ENCODE assay signal across 8 cellular contexts in genomic region chr9:133135193-133135745, GRCh38. TPM values are rescaled to one million over a fixed set of nuclear protein-coding genes. Genes with fewer than 3 reads are reported as not detected.
DNase-seq lines count a peak whose midpoint lies in the region; ATAC-seq, FAIRE-seq and TF ChIP-seq lines count a peak whose summit lies in the region.

No MANE protein-coding gene starts in this region.

- peak; percentile 3 for ATAC-seq in Right ventricle myocardium inferior
- no peak for ATAC-seq in HG03432 (IDR thresholded peaks at IDR 0.05; ENCODE audit: unreplicated experiment)

- peak overlapping the region; percentile 3 to 27 for H3K4me3 ChIP-seq in CD4-positive, alpha-beta memory T cell (ENCODE audit: low read length in 2 of 2)
- no peak overlapping the region for H3K4me3 ChIP-seq in sigmoid colon

- intact Hi-C loops in CD4-positive, alpha-beta memory T cell (cut with micrococcal nuclease), result no loop called here
- intact Hi-C loops in Right ventricle myocardium inferior (cut with DNase I), result loop anchor here (2.0 kb wide), 1 partner anchor 16 kb away; no protein-coding TSS in a partner anchor
- intact Hi-C loops in sigmoid colon (cut with DNase I), result no loop called here

- FAIRE-seq in GM19239 (lab: Jason Lieb, UNC), result no peak

- H3K27me3 Mint-ChIP-seq in CD4-positive, alpha-beta memory T cell, result no peaks in the 10 kb centered on the region
- H3K27me3 Mint-ChIP-seq in activated naive CD4-positive, alpha-beta T cell treated with anti-CD3 and anti-CD28 coated beads, Interleukin-2, amount 50 U/mL, for 24 hours, result no peaks in the 10 kb centered on the region

- H3K9me3 ChIP-seq in CD4-positive, alpha-beta memory T cell (ENCODE audit: control insufficient read depth in 1 of 2, low read length in 2 of 2), result no peaks in the 10 kb centered on the region
- H3K9me3 ChIP-seq in sigmoid colon, result no peaks in the 10 kb centered on the region

- CTCF ChIA-PET in CD4-positive, alpha-beta memory T cell (lab: Charles Lee; ENCODE audit: partially characterized antibody), result interaction anchor here (2.2 to 13.5 kb wide), 2 partner anchors 11 to 105 kb away, joined by 5 to 282 read pairs; partner anchors contain the start of gene GTF3C5

- peak overlapping the region; percentile 100 for H3K27ac ChIP-seq in CD4-positive, alpha-beta memory T cell (ENCODE audit: low read depth, low read length)
- peak overlapping the region; percentile 86 to 88 (median 86) for H3K27ac ChIP-seq in sigmoid colon

- TF ChIP-seq POLR2A in sigmoid colon (IDR thresholded peaks at IDR 0.05), result no peak

- no peaks in the 10 kb centered on the region for H3K27me3 ChIP-seq in CD4-positive, alpha-beta memory T cell (ENCODE audit: insufficient read depth, low read length)
- no peaks in the 10 kb centered on the region for H3K27me3 ChIP-seq in sigmoid colon

- WGBS in sigmoid colon, 2 donors, result 7 to 46% methylated on average over 7 of the region's 7 CpGs

- H3K4me1 ChIP-seq in CD4-positive, alpha-beta memory T cell (ENCODE audit: insufficient read depth, low read length), result peaks cover 99% of the 10 kb centered on the region
- peaks cover 0 to 67% (median 58%) of the 10 kb centered on the region in 4 donors for H3K4me1 ChIP-seq in sigmoid colon

- peaks cover 0 to 3% (median 0%) of the 10 kb centered on the region in 8 donors for H3K9me3 Mint-ChIP-seq in CD4-positive, alpha-beta memory T cell
- H3K9me3 Mint-ChIP-seq in activated naive CD4-positive, alpha-beta T cell treated with anti-CD3 and anti-CD28 coated beads, Interleukin-2, amount 50 U/mL, for 24 hours, result no peaks in the 10 kb centered on the region

- peak in 3 of 5 donors; percentile 39 to 82 (median 44) for DNase-seq in CD4-positive, alpha-beta memory T cell
- DNase-seq in NCI-H69 (lab: John Stamatoyannopoulos, UW), result peak; percentile 84
- no peak for DNase-seq in Right ventricle myocardium inferior (ENCODE audit: missing footprints)
- DNase-seq in sigmoid colon, result peak; percentile 83
- DNase-seq in retina, result no peak
- DNase-seq in GM19239 (ENCODE audit: insufficient read length, low spot score), result no peak

- peaks cover 5 to 14% of the 10 kb centered on the region in 2 donors for H3K36me3 Mint-ChIP-seq in CD4-positive, alpha-beta memory T cell
- no peaks in the 10 kb centered on the region for H3K36me3 Mint-ChIP-seq in activated naive CD4-positive, alpha-beta T cell treated with anti-CD3 and anti-CD28 coated beads, Interleukin-2, amount 50 U/mL, for 24 hours

- H3K36me3 ChIP-seq in CD4-positive, alpha-beta memory T cell (ENCODE audit: insufficient read depth, low read length), result no peaks in the 10 kb centered on the region
- H3K36me3 ChIP-seq in sigmoid colon, result no peaks in the 10 kb centered on the region

- H3K4me1 Mint-ChIP-seq in CD4-positive, alpha-beta memory T cell, result peaks cover 42 to 82% (median 64%) of the 10 kb centered on the region in 4 donors
- H3K4me1 Mint-ChIP-seq in activated naive CD4-positive, alpha-beta T cell treated with anti-CD3 and anti-CD28 coated beads, Interleukin-2, amount 50 U/mL, for 24 hours, result peaks cover 63% of the 10 kb centered on the region

- no peak for TF ChIP-seq EP300 in sigmoid colon (IDR thresholded peaks at IDR 0.05)

- H3K4me3 Mint-ChIP-seq in CD4-positive, alpha-beta memory T cell, result peak overlapping the region in 7 of 8 donors; percentile 39 to 99 (median 79)
- no peak overlapping the region for H3K4me3 Mint-ChIP-seq in activated naive CD4-positive, alpha-beta T cell treated with anti-CD3 and anti-CD28 coated beads, Interleukin-2, amount 50 U/mL, for 24 hours

- POLR2A ChIA-PET in CD4-positive, alpha-beta memory T cell (lab: Charles Lee; ENCODE audit: partially characterized antibody), result interaction anchor here (1.2 to 13.2 kb wide), 4 partner anchors 10 to 105 kb away, joined by 9 to 424 read pairs (median 38); partner anchors contain the start of genes GTF3C5 and RALGDS

- H3K27ac Mint-ChIP-seq in CD4-positive, alpha-beta memory T cell, result peak overlapping the region; percentile 100
- H3K27ac Mint-ChIP-seq in activated naive CD4-positive, alpha-beta T cell treated with anti-CD3 and anti-CD28 coated beads, Interleukin-2, amount 50 U/mL, for 24 hours, result peak overlapping the region; percentile 100

- TF ChIP-seq CTCF in sigmoid colon (IDR thresholded peaks at IDR 0.05), result no peak

RNA-seq across cellular contexts. Expression of gene RALGDS, which starts 14.2 kb away (rescaled TPM):
- 100 to 1,000 TPM; 123 to 131 TPM for total RNA-seq in CD4-positive, alpha-beta memory T cell
- 10 to 100 TPM; 27.9 to 67.8 TPM for polyA plus RNA-seq in CD4-positive, alpha-beta memory T cell
- 33.7 TPM for total RNA-seq in Right ventricle myocardium inferior
- 10 to 100 TPM; 35.2 to 52.7 (median 39.6) TPM for total RNA-seq in sigmoid colon
- 10 to 100 TPM; 27.6 to 49.7 (median 32.1) TPM for polyA plus RNA-seq in sigmoid colon

RNA-seq across cellular contexts. Expression of gene GBGT1, which starts 28.4 kb away (rescaled TPM):
- 1 to 10 TPM; 3.6 to 6.3 TPM for total RNA-seq in CD4-positive, alpha-beta memory T cell
- under 1 TPM; 0.16 to 0.50 TPM for polyA plus RNA-seq in CD4-positive, alpha-beta memory T cell
- total RNA-seq in Right ventricle myocardium inferior, result 8.2 TPM
- total RNA-seq in sigmoid colon, result 10 to 100 TPM in 3 of 4 donors, 1 to 10 TPM in 1; 8.9 to 31.1 (median 19.2) TPM
- 1 to 10 TPM; 4.2 to 9.9 (median 5.4) TPM for polyA plus RNA-seq in sigmoid colon

Comparison
In these comparisons a context has a peak if more than half of its experiments do, and no peak if none do; other contexts are left out.
1. DNase-seq: peak in CD4-positive, alpha-beta memory T cell (3 of 5), NCI-H69 (single experiment) and sigmoid colon (single experiment); none in Right ventricle myocardium inferior (single experiment), retina (single experiment) and GM19239 (single experiment).
2. H3K4me3 ChIP-seq: peak in CD4-positive, alpha-beta memory T cell (2 of 2); none in sigmoid colon (0 of 4).